ENCODE assay signal across 21 cellular contexts in genomic region chr1:226420328-226420727, GRCh38.
"Had no signal": no experiment of that assay in that cellular context is flagged by ENCODE, and none has a peak within 500 bp of the region (broad histone marks: within the 10 kb centered on the region; RNA-seq: fewer than 3 reads in every experiment).

No MANE protein-coding gene starts in this region.

- DNase-seq: activated CD4-positive, alpha-beta T cell treated with anti-CD3 and anti-CD28 coated beads for 36 hours; activated CD4-positive, alpha-beta T cell treated with anti-CD3 and anti-CD28 coated beads, Interleukin-2, amount 10 ng/mL, durations not matched to agents 7 days and 5 days; activated CD4-positive, alpha-beta T cell treated with anti-CD3 and anti-CD28 coated beads, Interleukin-2, amount 50 U/mL, for 48 hours; activated CD8-positive, alpha-beta memory T cell treated with anti-CD3 and anti-CD28 coated beads, Interleukin-2, amount 50 U/mL, for 48 hours; activated CD8-positive, alpha-beta T cell treated with anti-CD3 and anti-CD28 coated beads, Interleukin-2, amount 10 ng/mL, durations not matched to agents 7 days and 5 days; activated effector memory CD4-positive, alpha-beta T cell treated with Interleukin-2 at 50 U/mL for 16 hours; activated naive CD4-positive, alpha-beta T cell treated with anti-CD3 and anti-CD28 coated beads, Interleukin-2, amount 10 ng/mL, durations not matched to agents 7 days and 5 days; activated naive CD8-positive, alpha-beta T cell treated with anti-CD3 and anti-CD28 coated beads, Interleukin-2, amount 50 U/mL, for 24 hours; anterior cingulate cortex; Karpas-422; KBM-7; NCI-H1105; NCI-H1417 treated with DMSO at 0.1 percent for 48 hours; NCI-H1694; NCI-H1930; NCI-H345; PC-9; SW 1271; T1000 had no signal

- H3K27ac ChIP-seq: PC-9, RWPE1 had no signal

- ATAC-seq: activated CD4-positive, alpha-beta T cell treated with anti-CD3 and anti-CD28 coated beads for 36 hours; activated CD8-positive, alpha-beta T cell treated with anti-CD3 and anti-CD28 coated beads, Interleukin-2, amount 10 ng/mL, durations not matched to agents 7 days and 5 days; activated naive CD8-positive, alpha-beta T cell treated with anti-CD3 and anti-CD28 coated beads, Interleukin-2, amount 50 U/mL, for 24 hours; Right ventricle myocardium inferior had no signal

- H3K4me3 ChIP-seq: PC-9 had no signal

- H3K4me2 ChIP-seq: PC-9 had no signal
